In the genomic region with DNA sequence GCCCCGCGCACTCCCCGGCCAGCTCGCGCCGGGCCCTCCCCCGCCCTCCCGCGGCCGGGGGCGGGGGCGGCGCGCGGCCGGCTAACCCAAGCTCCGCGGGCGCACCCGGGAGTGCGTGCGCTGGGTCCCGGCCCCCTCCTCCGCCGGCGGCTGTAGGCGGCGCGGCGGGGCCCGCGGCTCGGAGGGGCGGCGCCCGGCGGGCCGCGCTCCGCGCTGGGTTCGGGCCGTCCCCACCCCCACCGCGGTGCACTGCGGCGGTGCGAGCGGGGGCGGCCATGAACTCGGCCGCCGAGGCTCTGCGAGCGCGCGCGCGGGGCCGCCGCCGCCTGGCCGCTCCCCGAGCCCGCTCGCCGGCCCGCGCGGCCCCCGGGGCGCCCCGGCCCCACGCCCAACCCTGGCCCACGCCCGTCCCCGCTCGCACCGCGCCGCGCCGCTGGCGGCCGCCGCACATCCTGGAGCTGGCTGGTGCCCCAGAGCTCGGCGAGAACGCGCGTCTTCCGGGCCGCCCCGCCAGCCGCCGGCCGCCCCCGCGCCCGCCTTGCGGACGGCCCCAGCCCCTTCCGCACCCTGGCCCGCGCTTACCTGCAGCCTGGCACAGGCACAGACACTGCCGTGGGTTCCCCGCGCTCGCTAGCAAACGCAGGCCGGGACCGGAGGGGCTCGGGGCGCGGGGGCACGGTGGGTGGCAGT, we compare ENCODE assay signal across 8 cellular contexts. TPM values are rescaled to one million over a fixed set of nuclear protein-coding genes. Genes with fewer than 3 reads are reported as not detected.
DNase-seq lines count a peak whose midpoint lies in the region; ATAC-seq and TF ChIP-seq lines count a peak whose summit lies in the region.

A gene with protein sequence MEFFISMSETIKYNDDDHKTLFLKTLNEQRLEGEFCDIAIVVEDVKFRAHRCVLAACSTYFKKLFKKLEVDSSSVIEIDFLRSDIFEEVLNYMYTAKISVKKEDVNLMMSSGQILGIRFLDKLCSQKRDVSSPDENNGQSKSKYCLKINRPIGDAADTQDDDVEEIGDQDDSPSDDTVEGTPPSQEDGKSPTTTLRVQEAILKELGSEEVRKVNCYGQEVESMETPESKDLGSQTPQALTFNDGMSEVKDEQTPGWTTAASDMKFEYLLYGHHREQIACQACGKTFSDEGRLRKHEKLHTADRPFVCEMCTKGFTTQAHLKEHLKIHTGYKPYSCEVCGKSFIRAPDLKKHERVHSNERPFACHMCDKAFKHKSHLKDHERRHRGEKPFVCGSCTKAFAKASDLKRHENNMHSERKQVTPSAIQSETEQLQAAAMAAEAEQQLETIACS (minus strand): TSS at position 496 of the 690 bp plus-strand sequence. CDS start 2,480 bp downstream, outside the sequence.

- peaks cover 28% of the 10 kb centered on the region for H3K4me1 ChIP-seq in CD4-positive, alpha-beta memory T cell (ENCODE audit: insufficient read depth, low read length)
- H3K4me1 ChIP-seq in osteoblast (ENCODE audit: insufficient read depth, low read length) = peaks cover 9% of the 10 kb centered on the region
- H3K4me1 ChIP-seq in thymus (ENCODE audit: control insufficient read depth, insufficient read depth, low read length) = peaks cover 6% of the 10 kb centered on the region

- peaks cover 21 to 54% (median 38%) of the 10 kb centered on the region in 4 donors for H3K4me1 Mint-ChIP-seq in CD4-positive, alpha-beta memory T cell
- peaks cover 36% of the 10 kb centered on the region for H3K4me1 Mint-ChIP-seq in activated naive CD8-positive, alpha-beta T cell (ENCODE audit: low read depth)
- peaks cover 5% of the 10 kb centered on the region for H3K4me1 Mint-ChIP-seq in glutamatergic neuron (ENCODE audit: low read depth, unreplicated experiment)

- H3K9me3 Mint-ChIP-seq in CD4-positive, alpha-beta memory T cell = peaks cover 0 to 4% (median 0%) of the 10 kb centered on the region in 8 donors
- H3K9me3 Mint-ChIP-seq in activated naive CD8-positive, alpha-beta T cell (ENCODE audit: low read depth) = no peaks in the 10 kb centered on the region
- H3K9me3 Mint-ChIP-seq in glutamatergic neuron (ENCODE audit: unreplicated experiment) = peaks cover 16% of the 10 kb centered on the region

- H4K20me1 ChIP-seq in osteoblast (ENCODE audit: insufficient read depth, low read length) = peaks cover 2% of the 10 kb centered on the region

- TF ChIP-seq CTCF in glutamatergic neuron (IDR thresholded peaks at IDR 0.05; ENCODE audit: partially characterized antibody, unreplicated experiment) (no peak), osteoblast (IDR thresholded peaks at IDR 0.05; ENCODE audit: extremely low read depth, low read depth, low read length) (no peak)

- peak within 1 kb of the TSS; percentile 97 to 100 (median 98) for H3K27ac Mint-ChIP-seq in CD4-positive, alpha-beta memory T cell
- H3K27ac Mint-ChIP-seq in activated naive CD8-positive, alpha-beta T cell = peak within 1 kb of the TSS; percentile 98
- peak within 1 kb of the TSS; percentile 96 for H3K27ac Mint-ChIP-seq in glutamatergic neuron (ENCODE audit: unreplicated experiment)

- peaks cover 12% of the 10 kb centered on the region for H3K79me2 ChIP-seq in osteoblast (ENCODE audit: insufficient read depth, low read length)

- CTCF ChIA-PET in CD4-positive, alpha-beta memory T cell (lab: Charles Lee; ENCODE audit: partially characterized antibody) = interaction anchor here (1.7 to 4.8 kb wide), 3 partner anchors 12 to 58 kb away, joined by 6 to 47 read pairs (median 7); no protein-coding TSS in a partner anchor

- H3K27me3 Mint-ChIP-seq in CD4-positive, alpha-beta memory T cell = peaks cover 0 to 3% of the 10 kb centered on the region in 2 donors
- no peaks in the 10 kb centered on the region for H3K27me3 Mint-ChIP-seq in activated naive CD8-positive, alpha-beta T cell
- peaks cover 8% of the 10 kb centered on the region for H3K27me3 Mint-ChIP-seq in glutamatergic neuron (ENCODE audit: unreplicated experiment)

- H3K27ac ChIP-seq in CD4-positive, alpha-beta memory T cell (ENCODE audit: low read depth, low read length) = peak within 1 kb of the TSS; percentile 84
- H3K27ac ChIP-seq in osteoblast (ENCODE audit: low read depth, low read length) (peak within 1 kb of the TSS; percentile 89), thymus (ENCODE audit: low read depth) (peak within 1 kb of the TSS; percentile 100)

- peaks cover 17% of the 10 kb centered on the region for H3K36me3 ChIP-seq in CD4-positive, alpha-beta memory T cell (ENCODE audit: insufficient read depth, low read length)
- H3K36me3 ChIP-seq in osteoblast (ENCODE audit: insufficient read depth, low read length) (peaks cover 20% of the 10 kb centered on the region), thymus (ENCODE audit: control insufficient read depth, insufficient read depth) (peaks cover 13% of the 10 kb centered on the region)

- no peaks in the 10 kb centered on the region for H3K27me3 ChIP-seq in CD4-positive, alpha-beta memory T cell (ENCODE audit: insufficient read depth, low read length)
- no peaks in the 10 kb centered on the region for H3K27me3 ChIP-seq in osteoblast (ENCODE audit: insufficient read depth, low read length)
- no peaks in the 10 kb centered on the region for H3K27me3 ChIP-seq in thymus (ENCODE audit: control insufficient read depth, insufficient read depth)

- under 1% methylated on average over 116 of the region's 116 CpGs for WGBS in thymus

- intact Hi-C loops in CD4-positive, alpha-beta memory T cell (cut with micrococcal nuclease) = no loop called here

- H3K9me3 ChIP-seq in CD4-positive, alpha-beta memory T cell (ENCODE audit: control insufficient read depth in 1 of 2, low read length in 2 of 2) = no peaks in the 10 kb centered on the region
- no peaks in the 10 kb centered on the region for H3K9me3 ChIP-seq in osteoblast (ENCODE audit: low read depth, low read length)
- no peaks in the 10 kb centered on the region for H3K9me3 ChIP-seq in thymus (ENCODE audit: control insufficient read depth)

- POLR2A ChIA-PET in CD4-positive, alpha-beta memory T cell (lab: Charles Lee; ENCODE audit: partially characterized antibody) = interaction anchor here (0.7 to 9.2 kb wide), 13 partner anchors 10 to 1846 kb away, joined by 3 to 356 read pairs (median 3); no protein-coding TSS in a partner anchor

- H3K36me3 Mint-ChIP-seq in CD4-positive, alpha-beta memory T cell = peaks cover 14 to 35% of the 10 kb centered on the region in 2 donors
- peaks cover 14% of the 10 kb centered on the region for H3K36me3 Mint-ChIP-seq in activated naive CD8-positive, alpha-beta T cell
- H3K36me3 Mint-ChIP-seq in glutamatergic neuron (ENCODE audit: unreplicated experiment) = peaks cover 12% of the 10 kb centered on the region

- peak within 1 kb of the TSS; percentile 95 for H3K4me2 ChIP-seq in osteoblast (ENCODE audit: insufficient read depth, low read length)

- H3K4me3 ChIP-seq in CD4-positive, alpha-beta memory T cell (ENCODE audit: low read length in 2 of 2) = peak within 1 kb of the TSS; percentile 77 to 79
- peak within 1 kb of the TSS; percentile 88 for H3K4me3 ChIP-seq in osteoblast (ENCODE audit: insufficient read depth, low read length)
- H3K4me3 ChIP-seq in thymus (ENCODE audit: low read length) = peak within 1 kb of the TSS; percentile 85

- ATAC-seq in GM19351 (IDR thresholded peaks at IDR 0.05; ENCODE audit: unreplicated experiment) (peak; percentile 30), HG03469 (IDR thresholded peaks at IDR 0.05; ENCODE audit: unreplicated experiment) (peak; percentile 25)

- peak within 1 kb of the TSS; percentile 93 to 99 (median 96) for H3K4me3 Mint-ChIP-seq in CD4-positive, alpha-beta memory T cell
- H3K4me3 Mint-ChIP-seq in activated naive CD8-positive, alpha-beta T cell = peak within 1 kb of the TSS; percentile 96
- H3K4me3 Mint-ChIP-seq in glutamatergic neuron (ENCODE audit: unreplicated experiment) = peak within 1 kb of the TSS; percentile 92

- peak within 1 kb of the TSS; percentile 100 for H2AFZ ChIP-seq in osteoblast (ENCODE audit: low read length)

- DNase-seq in CD4-positive, alpha-beta memory T cell = peak; percentile 75 to 81 (median 78)
- peak; percentile 43 for DNase-seq in SK-N-DZ (ENCODE audit: low spot score)
- DNase-seq in glutamatergic neuron = peak; percentile 76
- DNase-seq in osteoblast (ENCODE audit: insufficient read length, low spot score, missing footprints) = peak; percentile 98

RNA-seq across cellular contexts. Expression of the gene that starts here (rescaled TPM):
- total RNA-seq in CD4-positive, alpha-beta memory T cell = 10 to 100 TPM; 47.9 to 51.2 TPM
- 10 to 100 TPM; 16.5 to 16.8 TPM for polyA plus RNA-seq in CD4-positive, alpha-beta memory T cell
- polyA plus RNA-seq in SK-N-DZ (2014; cell fraction: cytosol; rRNA removed) = 15.6 and 17.2 TPM in 2 replicates
- polyA plus RNA-seq in SK-N-DZ (2014; cell fraction: nucleus; rRNA removed) = 23.4 and 28.2 TPM in 2 replicates
- total RNA-seq in glutamatergic neuron (ENCODE audit: unreplicated experiment) (9.1 TPM), osteoblast (16.3 and 20.0 TPM in 2 replicates)
- polyA plus RNA-seq in thymus = 22.3 TPM

Comparison
In these comparisons a context has a peak if more than half of its experiments do, and no peak if none do; other contexts are left out.
1. Peak in every context shown above with its lines: DNase-seq, ATAC-seq, H3K4me3 ChIP-seq and H3K27ac ChIP-seq.
2. DNase-seq: peak in every context shown above with its lines; median percentile 98 in osteoblast; 78 in CD4-positive, alpha-beta memory T cell; 76 in glutamatergic neuron; 43 in SK-N-DZ.